In the genomic region with DNA sequence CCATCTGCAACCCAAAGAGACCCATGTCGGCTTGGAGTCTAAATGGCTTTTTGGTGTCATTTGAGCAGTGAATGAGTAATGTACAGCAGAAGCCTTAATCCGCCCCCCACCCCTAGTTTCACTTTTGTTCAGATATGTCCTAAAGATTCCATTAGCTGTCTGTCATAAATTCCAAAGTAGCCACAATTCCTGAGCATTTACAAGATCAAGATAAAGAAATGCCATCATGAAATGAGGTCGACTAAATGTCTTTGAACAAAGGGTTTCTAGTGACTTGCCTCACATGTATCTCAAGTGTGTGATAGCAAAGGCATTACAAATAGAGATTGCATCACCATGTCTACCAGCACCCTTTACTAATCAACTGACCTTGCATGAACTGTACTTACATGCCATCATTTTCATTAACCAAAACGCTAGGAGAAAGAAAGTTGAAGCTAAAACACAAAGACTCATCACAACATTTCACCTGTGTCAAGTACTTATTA, we compare ENCODE assay signal across 10 cellular contexts.
DNase-seq lines count a peak whose midpoint lies in the region; ATAC-seq and TF ChIP-seq lines count a peak whose summit lies in the region.
"Had no signal": no experiment of that assay in that cellular context is flagged by ENCODE, and none has a peak within 500 bp of the region (broad histone marks: within the 10 kb centered on the region; RNA-seq: fewer than 3 reads in every experiment).

No MANE protein-coding gene starts in this region.

- H3K4me1 Mint-ChIP-seq in stimulated activated naive CD8-positive, alpha-beta T cell treated with anti-CD3 and anti-CD28 coated beads, Interleukin-15, amount 100 ng/mL, for 72 hours = peaks cover 29% of the 10 kb centered on the region
- peaks cover 2% of the 10 kb centered on the region; the same call in 1 of the 2 replicates for H3K4me1 Mint-ChIP-seq in WTC11

- H3K4me3 ChIP-seq in right cardiac atrium (ENCODE audit: low read length) = no peak overlapping the region

- intact Hi-C loops in right cardiac atrium (cut with DNase I) = loop anchor here in 1 of 4 donors (10.0 kb wide), 1 partner anchor 129 kb away; no protein-coding TSS in a partner anchor

- no peak overlapping the region for H3K4me3 Mint-ChIP-seq in stimulated activated naive CD8-positive, alpha-beta T cell treated with anti-CD3 and anti-CD28 coated beads, Interleukin-15, amount 100 ng/mL, for 72 hours
- H3K4me3 Mint-ChIP-seq in WTC11 = no peak overlapping the region

- no peaks in the 10 kb centered on the region for H3K27me3 Mint-ChIP-seq in stimulated activated naive CD8-positive, alpha-beta T cell treated with anti-CD3 and anti-CD28 coated beads, Interleukin-15, amount 100 ng/mL, for 72 hours
- no peaks in the 10 kb centered on the region for H3K27me3 Mint-ChIP-seq in WTC11 (ENCODE audit: low read depth)

- no peaks in the 10 kb centered on the region for H3K9me3 ChIP-seq in right cardiac atrium (ENCODE audit: control insufficient read depth, low read length)

- no peaks in the 10 kb centered on the region for H3K9me3 Mint-ChIP-seq in stimulated activated naive CD8-positive, alpha-beta T cell treated with anti-CD3 and anti-CD28 coated beads, Interleukin-15, amount 100 ng/mL, for 72 hours
- peaks cover 15% of the 10 kb centered on the region for H3K9me3 Mint-ChIP-seq in WTC11

- H3K36me3 Mint-ChIP-seq in WTC11 = peaks cover 13% of the 10 kb centered on the region

- DNase-seq in stimulated activated naive CD8-positive, alpha-beta T cell treated with anti-CD3 and anti-CD28 coated beads, Interleukin-15, Interleukin-2, amounts not matched to agents 100 U/mL and 50 U/mL, for 24 hours = peak; percentile 14
- DNase-seq in stimulated activated naive CD8-positive, alpha-beta T cell treated with anti-CD3 and anti-CD28 coated beads, Interleukin-15, amount 100 ng/mL, for 72 hours = no peak
- DNase-seq in WTC11 (ENCODE audit: low spot score) (no peak), right cardiac atrium (no peak), GM19238 (ENCODE audit: insufficient read length, low spot score) (no peak), anterior cingulate cortex (lab: John Stamatoyannopoulos, UW) (no peak)
- DNase-seq: activated CD4-positive, CD25-positive, alpha-beta regulatory T cell; NCI-H1694 had no signal

- no peaks in the 10 kb centered on the region for H3K27me3 ChIP-seq in right cardiac atrium (ENCODE audit: control insufficient read depth, insufficient read depth)

- WGBS in right cardiac atrium = 36% methylated on average over 4 of the region's 4 CpGs

- peak; percentile 73 for ATAC-seq in stimulated activated naive CD8-positive, alpha-beta T cell treated with anti-CD3 and anti-CD28 coated beads, Interleukin-15, Interleukin-2, amounts not matched to agents 100 U/mL and 50 U/mL, for 24 hours
- ATAC-seq in stimulated activated naive CD8-positive, alpha-beta T cell treated with anti-CD3 and anti-CD28 coated beads, Interleukin-15, amount 100 ng/mL, for 72 hours = no peak
- no peak for ATAC-seq in WTC11
- ATAC-seq in right cardiac atrium = peak; percentile 50 to 70
- no peak for ATAC-seq in HG03442 (IDR thresholded peaks at IDR 0.05; ENCODE audit: unreplicated experiment)
- ATAC-seq in GM19328 (IDR thresholded peaks at IDR 0.05; ENCODE audit: unreplicated experiment) = no peak

- POLR2A ChIA-PET in WTC11 (lab: Charles Lee) = no interaction called here

- H3K27ac Mint-ChIP-seq in stimulated activated naive CD8-positive, alpha-beta T cell treated with anti-CD3 and anti-CD28 coated beads, Interleukin-15, amount 100 ng/mL, for 72 hours = peak overlapping the region in 1 of 2 donors; percentile 57
- H3K27ac Mint-ChIP-seq in WTC11 = no peak overlapping the region

- no peak for TF ChIP-seq CTCF in WTC11 (IDR thresholded peaks at IDR 0.05)

- no peak overlapping the region for H3K27ac ChIP-seq in right cardiac atrium (ENCODE audit: low read length)

- CTCF ChIA-PET in WTC11 (lab: Charles Lee) = no interaction called here

- H3K4me1 ChIP-seq in right cardiac atrium (ENCODE audit: control insufficient read depth, insufficient read depth, low read length) = peaks cover 12% of the 10 kb centered on the region

TF ChIP-seq in WTC11, 78 proteins besides CTCF, POLR2A, EP300 and RAD21:
- TF ChIP-seq, protein P1, sequence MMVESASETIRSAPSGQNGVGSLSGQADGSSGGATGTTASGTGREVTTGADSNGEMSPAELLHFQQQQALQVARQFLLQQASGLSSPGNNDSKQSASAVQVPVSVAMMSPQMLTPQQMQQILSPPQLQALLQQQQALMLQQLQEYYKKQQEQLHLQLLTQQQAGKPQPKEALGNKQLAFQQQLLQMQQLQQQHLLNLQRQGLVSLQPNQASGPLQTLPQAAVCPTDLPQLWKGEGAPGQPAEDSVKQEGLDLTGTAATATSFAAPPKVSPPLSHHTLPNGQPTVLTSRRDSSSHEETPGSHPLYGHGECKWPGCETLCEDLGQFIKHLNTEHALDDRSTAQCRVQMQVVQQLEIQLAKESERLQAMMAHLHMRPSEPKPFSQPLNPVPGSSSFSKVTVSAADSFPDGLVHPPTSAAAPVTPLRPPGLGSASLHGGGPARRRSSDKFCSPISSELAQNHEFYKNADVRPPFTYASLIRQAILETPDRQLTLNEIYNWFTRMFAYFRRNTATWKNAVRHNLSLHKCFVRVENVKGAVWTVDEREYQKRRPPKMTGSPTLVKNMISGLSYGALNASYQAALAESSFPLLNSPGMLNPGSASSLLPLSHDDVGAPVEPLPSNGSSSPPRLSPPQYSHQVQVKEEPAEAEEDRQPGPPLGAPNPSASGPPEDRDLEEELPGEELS (CRISPR knock-in tag; IDR thresholded peaks at IDR 0.05) = no peak
- TF ChIP-seq, protein P2, sequence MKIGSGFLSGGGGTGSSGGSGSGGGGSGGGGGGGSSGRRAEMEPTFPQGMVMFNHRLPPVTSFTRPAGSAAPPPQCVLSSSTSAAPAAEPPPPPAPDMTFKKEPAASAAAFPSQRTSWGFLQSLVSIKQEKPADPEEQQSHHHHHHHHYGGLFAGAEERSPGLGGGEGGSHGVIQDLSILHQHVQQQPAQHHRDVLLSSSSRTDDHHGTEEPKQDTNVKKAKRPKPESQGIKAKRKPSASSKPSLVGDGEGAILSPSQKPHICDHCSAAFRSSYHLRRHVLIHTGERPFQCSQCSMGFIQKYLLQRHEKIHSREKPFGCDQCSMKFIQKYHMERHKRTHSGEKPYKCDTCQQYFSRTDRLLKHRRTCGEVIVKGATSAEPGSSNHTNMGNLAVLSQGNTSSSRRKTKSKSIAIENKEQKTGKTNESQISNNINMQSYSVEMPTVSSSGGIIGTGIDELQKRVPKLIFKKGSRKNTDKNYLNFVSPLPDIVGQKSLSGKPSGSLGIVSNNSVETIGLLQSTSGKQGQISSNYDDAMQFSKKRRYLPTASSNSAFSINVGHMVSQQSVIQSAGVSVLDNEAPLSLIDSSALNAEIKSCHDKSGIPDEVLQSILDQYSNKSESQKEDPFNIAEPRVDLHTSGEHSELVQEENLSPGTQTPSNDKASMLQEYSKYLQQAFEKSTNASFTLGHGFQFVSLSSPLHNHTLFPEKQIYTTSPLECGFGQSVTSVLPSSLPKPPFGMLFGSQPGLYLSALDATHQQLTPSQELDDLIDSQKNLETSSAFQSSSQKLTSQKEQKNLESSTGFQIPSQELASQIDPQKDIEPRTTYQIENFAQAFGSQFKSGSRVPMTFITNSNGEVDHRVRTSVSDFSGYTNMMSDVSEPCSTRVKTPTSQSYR (CRISPR knock-in tag; IDR thresholded peaks at IDR 0.05) = no peak
- TF ChIP-seq GABPB1 (CRISPR knock-in tag; IDR thresholded peaks at IDR 0.05) = peak; percentile 92

Comparison
In these comparisons a context has a peak if more than half of its experiments do, and no peak if none do; other contexts are left out.
1. ATAC-seq: peak in stimulated activated naive CD8-positive, alpha-beta T cell treated with anti-CD3 and anti-CD28 coated beads, Interleukin-15, Interleukin-2, amounts not matched to agents 100 U/mL and 50 U/mL, for 24 hours (single experiment) and right cardiac atrium (2 of 2); none in stimulated activated naive CD8-positive, alpha-beta T cell treated with anti-CD3 and anti-CD28 coated beads, Interleukin-15, amount 100 ng/mL, for 72 hours (single experiment), WTC11 (single experiment), HG03442 (single experiment) and GM19328 (single experiment).